In the genomic region with DNA sequence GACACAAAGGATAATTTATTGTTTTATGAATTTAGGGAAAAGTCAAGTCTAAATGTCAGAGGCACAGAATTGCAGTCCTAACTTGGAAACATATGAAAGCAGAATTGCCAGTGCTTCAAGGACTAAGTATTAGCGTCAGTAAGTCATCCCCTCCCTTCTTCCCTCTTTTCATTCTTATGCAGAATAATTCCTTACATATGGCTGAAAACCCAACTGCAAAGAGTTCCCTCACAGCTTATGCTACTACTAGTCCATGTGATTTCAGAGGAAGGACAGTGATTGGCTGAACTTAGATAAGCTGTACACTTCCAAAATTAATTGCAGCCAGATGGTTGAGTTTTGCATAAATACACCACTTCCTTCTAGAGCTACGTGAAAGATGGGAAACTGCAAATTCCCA, we compare ENCODE assay signal across 27 cellular contexts.
DNase-seq lines count a peak whose midpoint lies in the region; FAIRE-seq and TF ChIP-seq lines count a peak whose summit lies in the region.
"Had no signal": no experiment of that assay in that cellular context is flagged by ENCODE, and none has a peak within 500 bp of the region (broad histone marks: within the 10 kb centered on the region; RNA-seq: fewer than 3 reads in every experiment).

No MANE protein-coding gene starts in this region.

- no peak overlapping the region for H3K4me3 Mint-ChIP-seq in osteocyte (ENCODE audit: unreplicated experiment)
- H3K4me3 Mint-ChIP-seq: CD8-positive, alpha-beta memory T cell had no signal

- H3K27ac Mint-ChIP-seq in osteocyte (ENCODE audit: unreplicated experiment): no peak overlapping the region
- H3K27ac Mint-ChIP-seq: CD8-positive, alpha-beta memory T cell had no signal

- 0 out of 2 replicates have a peak overlapping the region, but pooled peaks have one; percentile 20 for H3K27ac ChIP-seq in BLaER1
- H3K27ac ChIP-seq in Peyer's patch: no peak overlapping the region
- H3K27ac ChIP-seq: C4-2B, PC-9, SJSA1 had no signal

- FAIRE-seq in H54 (lab: Jason Lieb, UNC): no peak
- FAIRE-seq: GM12892, GM19239 had no signal

- no peaks in the 10 kb centered on the region for H3K36me3 ChIP-seq in BLaER1
- H3K36me3 ChIP-seq in H7 (replicated peaks; ENCODE audit: control insufficient read depth, insufficient read depth, low read length): no peaks in the 10 kb centered on the region
- no peaks in the 10 kb centered on the region for H3K36me3 ChIP-seq in Peyer's patch
- H3K36me3 ChIP-seq: HAP-1, SJSA1 had no signal

- no peak overlapping the region for H3K9ac ChIP-seq in BLaER1

- no peak for TF ChIP-seq CTCF in Peyer's patch (IDR thresholded peaks at IDR 0.05)
- TF ChIP-seq CTCF in osteocyte (IDR thresholded peaks at IDR 0.05): no peak

- peaks cover 35% of the 10 kb centered on the region for H3K9me3 Mint-ChIP-seq in osteocyte (ENCODE audit: unreplicated experiment)

- H3K4me1 Mint-ChIP-seq in osteocyte (ENCODE audit: unreplicated experiment): no peaks in the 10 kb centered on the region
- H3K4me1 Mint-ChIP-seq: CD8-positive, alpha-beta memory T cell had no signal

- H4K20me1 ChIP-seq in BLaER1: no peaks in the 10 kb centered on the region

- no peaks in the 10 kb centered on the region; the same call in none of the 2 replicates for H3K9me3 ChIP-seq in BLaER1
- no peaks in the 10 kb centered on the region for H3K9me3 ChIP-seq in Peyer's patch
- H3K9me3 ChIP-seq: HAP-1, SJSA1 had no signal

- H3K4me3 ChIP-seq in BLaER1: no peak overlapping the region
- no peak overlapping the region for H3K4me3 ChIP-seq in H7 (ENCODE audit: insufficient read depth, low read depth, low read length)
- H3K4me3 ChIP-seq in Peyer's patch: no peak overlapping the region
- H3K4me3 ChIP-seq: HAP-1, PC-9, SJSA1 had no signal

- H3K4me1 ChIP-seq in BLaER1 (peaks cover 17% of the 10 kb centered on the region), Peyer's patch (no peaks in the 10 kb centered on the region)
- H3K4me1 ChIP-seq: HAP-1, SJSA1 had no signal

- H3K36me3 Mint-ChIP-seq in osteocyte (ENCODE audit: unreplicated experiment): no peaks in the 10 kb centered on the region
- H3K36me3 Mint-ChIP-seq: CD8-positive, alpha-beta memory T cell had no signal

- TF ChIP-seq POLR2A in Peyer's patch (IDR thresholded peaks at IDR 0.05) (no peak), H54 (IDR thresholded peaks at IDR 0.05; ENCODE audit: low read depth, low read length) (no peak)

- H3K4me2 ChIP-seq in BLaER1: peak overlapping the region; percentile 74
- H3K4me2 ChIP-seq: PC-9 had no signal

- H3K27me3 ChIP-seq in BLaER1 (no peaks in the 10 kb centered on the region), H7 (ENCODE audit: control insufficient read depth, insufficient read depth, low read length) (no peaks in the 10 kb centered on the region), Peyer's patch (no peaks in the 10 kb centered on the region)
- H3K27me3 ChIP-seq: SJSA1 had no signal

- H3K27me3 Mint-ChIP-seq in osteocyte (ENCODE audit: unreplicated experiment): no peaks in the 10 kb centered on the region
- H3K27me3 Mint-ChIP-seq: CD8-positive, alpha-beta memory T cell had no signal

- peak; percentile 8 for DNase-seq in H7
- DNase-seq in NCI-H82 (lab: John Stamatoyannopoulos, UW): peak; percentile 53
- peak; percentile 17 for DNase-seq in iPS-NIHi11 (ENCODE audit: low spot score)
- no peak for DNase-seq in Peyer's patch
- no peak for DNase-seq in germinal center (ENCODE audit: low spot score)
- DNase-seq in H54 (ENCODE audit: insufficient read length, low spot score): no peak
- DNase-seq in osteocyte (ENCODE audit: extremely low spot score, unreplicated experiment): no peak
- DNase-seq: AML-193; CD8-positive, alpha-beta memory T cell; DMS153; DND-41; NCI-H1048; NCI-H1417; NCI-H1694; NCI-H2029 treated with DMSO at 0.1 percent for 48 hours; NCI-H226; NCI-H510A; NCI-H774; PC-9; Right ventricle myocardium superior; RPMI8226 had no signal

Comparison
In these comparisons a context has a peak if more than half of its experiments do, and no peak if none do; other contexts are left out.
1. DNase-seq: peak in H7 (single experiment), NCI-H82 (single experiment) and iPS-NIHi11 (single experiment); none in Peyer's patch (0 of 3), germinal center (single experiment), H54 (single experiment) and osteocyte (single experiment).